24 cellular contexts compared by ENCODE assay signal in the genomic region with DNA sequence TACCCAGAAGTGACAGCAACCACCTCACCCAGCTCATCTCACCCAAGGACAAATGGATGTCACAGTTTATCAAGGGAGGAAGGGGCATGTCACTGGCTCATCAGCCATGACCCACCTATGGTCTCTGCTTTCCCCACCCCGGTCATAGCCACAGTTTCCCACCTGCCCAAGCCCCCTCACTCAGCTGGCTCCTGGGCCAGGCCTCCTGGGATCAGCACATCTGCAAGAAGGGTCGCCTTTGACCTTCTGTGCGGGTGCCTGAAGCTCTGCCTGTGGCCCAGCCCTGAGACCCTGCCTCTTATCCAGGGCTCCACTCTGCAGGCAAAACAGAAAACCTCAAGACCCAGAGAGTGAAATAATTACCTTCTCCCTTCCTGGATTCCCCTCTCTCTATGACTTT.
"Had no signal": no experiment of that assay in that cellular context is flagged by ENCODE, and none has a peak within 500 bp of the region (broad histone marks: within the 10 kb centered on the region; RNA-seq: fewer than 3 reads in every experiment).

No MANE protein-coding gene starts in this region.

- H3K4me1 Mint-ChIP-seq: activated CD4-positive, alpha-beta T cell treated with anti-CD3 and anti-CD28 coated beads, Interleukin-2, amount 10 ng/mL, durations not matched to agents 7 days and 5 days; activated naive CD8-positive, alpha-beta T cell treated with anti-CD3 and anti-CD28 coated beads, Interleukin-2, amount 50 U/mL, for 24 hours; T-cell had no signal

- H3K9me3 Mint-ChIP-seq: activated CD4-positive, alpha-beta memory T cell treated with anti-CD3 and anti-CD28 coated beads for 36 hours; activated CD4-positive, alpha-beta T cell treated with anti-CD3 and anti-CD28 coated beads, Interleukin-2, amount 10 ng/mL, durations not matched to agents 7 days and 5 days; activated naive CD4-positive, alpha-beta T cell treated with anti-CD3 and anti-CD28 coated beads, Interleukin-2, amount 50 U/mL, for 72 hours; activated naive CD8-positive, alpha-beta T cell treated with anti-CD3 and anti-CD28 coated beads, Interleukin-2, amount 50 U/mL, for 24 hours; activated T-cell treated with anti-CD3 and anti-CD28 coated beads, Interleukin-2, amount 50 U/mL, for 4 hours; T-cell had no signal

- DNase-seq: activated CD4-positive, alpha-beta memory T cell treated with anti-CD3 and anti-CD28 coated beads for 36 hours; activated CD4-positive, alpha-beta T cell treated with anti-CD3 and anti-CD28 coated beads, Interleukin-2, amount 10 ng/mL, durations not matched to agents 7 days and 5 days; activated CD4-positive, CD25-positive, alpha-beta regulatory T cell; activated CD8-positive, alpha-beta memory T cell treated with anti-CD3 and anti-CD28 coated beads for 24 hours; activated effector memory CD4-positive, alpha-beta T cell treated with anti-CD3 and anti-CD28 coated beads, Interleukin-2, amount 50 U/mL, for 16 hours; activated naive CD4-positive, alpha-beta T cell treated with Interleukin-2 at 50 U/mL for 16 hours; activated naive CD8-positive, alpha-beta T cell treated with anti-CD3 and anti-CD28 coated beads, Interleukin-2, amount 50 U/mL, for 24 hours; activated T-cell treated with anti-CD3 and anti-CD28 coated beads, Interleukin-2, amount 50 U/mL, for 4 hours; amniotic stem cell; brain microvascular endothelial cell; MM.1S; NCI-H1105; NCI-H1436 treated with DMSO at 0.1 percent for 48 hours; NCI-H187 treated with DMSO at 0.1 percent for 48 hours; NCI-H2081 treated with DMSO at 0.1 percent for 48 hours; NCI-H2171; NCI-H2227 treated with DMSO at 0.1 percent for 48 hours; NCI-H748 treated with DMSO at 0.1 percent for 48 hours; SIG-M5; T-cell; T-helper 2 cell; T1000 had no signal

- H3K36me3 Mint-ChIP-seq: activated CD4-positive, alpha-beta memory T cell treated with anti-CD3 and anti-CD28 coated beads for 36 hours; activated naive CD4-positive, alpha-beta T cell treated with anti-CD3 and anti-CD28 coated beads, Interleukin-2, amount 50 U/mL, for 72 hours; T-cell had no signal

- H3K27ac Mint-ChIP-seq: activated CD4-positive, alpha-beta memory T cell treated with anti-CD3 and anti-CD28 coated beads for 36 hours; activated CD4-positive, alpha-beta T cell treated with anti-CD3 and anti-CD28 coated beads, Interleukin-2, amount 10 ng/mL, durations not matched to agents 7 days and 5 days; activated naive CD4-positive, alpha-beta T cell treated with anti-CD3 and anti-CD28 coated beads, Interleukin-2, amount 50 U/mL, for 72 hours; activated naive CD8-positive, alpha-beta T cell treated with anti-CD3 and anti-CD28 coated beads, Interleukin-2, amount 50 U/mL, for 24 hours; T-cell had no signal

- H3K4me3 ChIP-seq: cardiac muscle cell had no signal

- H3K36me3 ChIP-seq: brain microvascular endothelial cell, cardiac muscle cell had no signal

- H3K27ac ChIP-seq: brain microvascular endothelial cell, cardiac muscle cell had no signal

- ATAC-seq: activated naive CD4-positive, alpha-beta T cell treated with anti-CD3 and anti-CD28 coated beads, Interleukin-2, amount 50 U/mL, for 72 hours; activated naive CD8-positive, alpha-beta T cell treated with anti-CD3 and anti-CD28 coated beads, Interleukin-2, amount 50 U/mL, for 24 hours; activated T-cell treated with anti-CD3 and anti-CD28 coated beads, Interleukin-2, amount 50 U/mL, for 4 hours; T-cell had no signal

- H3K27me3 ChIP-seq: brain microvascular endothelial cell, cardiac muscle cell had no signal

- H3K4me3 Mint-ChIP-seq: activated CD4-positive, alpha-beta memory T cell treated with anti-CD3 and anti-CD28 coated beads for 36 hours; activated CD4-positive, alpha-beta T cell treated with anti-CD3 and anti-CD28 coated beads, Interleukin-2, amount 10 ng/mL, durations not matched to agents 7 days and 5 days; activated naive CD8-positive, alpha-beta T cell treated with anti-CD3 and anti-CD28 coated beads, Interleukin-2, amount 50 U/mL, for 24 hours; activated T-cell treated with anti-CD3 and anti-CD28 coated beads, Interleukin-2, amount 50 U/mL, for 4 hours; T-cell had no signal
